In genomic region chr6:44011350-44011925, GRCh38 we compare ENCODE assay signal across 14 cellular contexts.
DNase-seq lines count a peak whose midpoint lies in the region; FAIRE-seq and TF ChIP-seq lines count a peak whose summit lies in the region.
"Had no signal": no experiment of that assay in that cellular context is flagged by ENCODE, and none has a peak within 500 bp of the region (broad histone marks: within the 10 kb centered on the region; RNA-seq: fewer than 3 reads in every experiment).

No MANE protein-coding gene starts in this region.

- no peaks in the 10 kb centered on the region for H3K27me3 ChIP-seq in breast epithelium
- no peaks in the 10 kb centered on the region for H3K27me3 ChIP-seq in skeletal muscle satellite cell (ENCODE audit: control insufficient read depth, insufficient read depth, low read length)
- no peaks in the 10 kb centered on the region for H3K27me3 ChIP-seq in Caco-2 (replicated peaks; ENCODE audit: control insufficient read depth, insufficient read depth, low read length)

- POLR2A ChIA-PET in MCF 10A (lab: Yijun Ruan, JAX) = interaction anchor here (1.1 to 1.6 kb wide), 5 partner anchors 10 to 31 kb away, joined by 3 to 5 read pairs (median 3); no protein-coding TSS in a partner anchor
- POLR2A ChIA-PET in Caco-2 (lab: Charles Lee) = no interaction called here

- no peak for TF ChIP-seq POLR2A in breast epithelium (IDR thresholded peaks at IDR 0.05)

- no peaks in the 10 kb centered on the region for H3K27me3 Mint-ChIP-seq in MCF 10A (ENCODE audit: insufficient read depth, unreplicated experiment)
- no peaks in the 10 kb centered on the region for H3K27me3 Mint-ChIP-seq in Caco-2 (ENCODE audit: insufficient read depth, unreplicated experiment)

- peak overlapping the region; percentile 74 for H3K9ac ChIP-seq in skeletal muscle satellite cell (ENCODE audit: low read depth, low read length)

- H3K4me3 ChIP-seq in breast epithelium (no peak overlapping the region), skeletal muscle satellite cell (ENCODE audit: low read length) (peak overlapping the region; percentile 10), Caco-2 (ENCODE audit: low read depth, low read length) (no peak overlapping the region)

- H3K4me2 ChIP-seq in skeletal muscle satellite cell (ENCODE audit: low read length) = peak overlapping the region; percentile 65

- peak overlapping the region; percentile 94 for H3K27ac Mint-ChIP-seq in MCF 10A (ENCODE audit: low read depth, unreplicated experiment)
- H3K27ac Mint-ChIP-seq in Caco-2 (ENCODE audit: unreplicated experiment) = no peak overlapping the region
- H3K27ac Mint-ChIP-seq: activated T-cell treated with anti-CD3 and anti-CD28 coated beads, Interleukin-2, amount 50 U/mL, for 72 hours had no signal

- TF ChIP-seq CTCF in MCF 10A (IDR thresholded peaks at IDR 0.05; ENCODE audit: unreplicated experiment) = no peak
- TF ChIP-seq CTCF in breast epithelium (IDR thresholded peaks at IDR 0.05) = no peak
- TF ChIP-seq CTCF in Caco-2 (IDR thresholded peaks at IDR 0.05; ENCODE audit: insufficient read depth in 1 of 2, low read depth in 1 of 2, low read length in 1 of 2, severe bottlenecking in 1 of 2, unreplicated experiment in 1 of 2) = no peak

- H3K9me3 Mint-ChIP-seq in MCF 10A (ENCODE audit: unreplicated experiment) = no peaks in the 10 kb centered on the region
- no peaks in the 10 kb centered on the region for H3K9me3 Mint-ChIP-seq in Caco-2 (ENCODE audit: unreplicated experiment)

- H3K9me3 ChIP-seq in breast epithelium = no peaks in the 10 kb centered on the region
- H3K9me3 ChIP-seq in skeletal muscle satellite cell (replicated peaks; ENCODE audit: low read length) = peaks cover 12% of the 10 kb centered on the region
- H3K9me3 ChIP-seq in Caco-2 = no peaks in the 10 kb centered on the region

- CTCF ChIA-PET in MCF 10A (lab: Yijun Ruan, JAX) = interaction anchor here (0.6 to 1.4 kb wide), 5 partner anchors 10 to 316 kb away, joined by 3 to 5 read pairs (median 3); no protein-coding TSS in a partner anchor
- CTCF ChIA-PET in Caco-2 (lab: Charles Lee) = no interaction called here

- BruUV-seq in MCF 10A (replicated peaks; lab: Mats Ljungman, UMichigan) (no TSS peak), Caco-2 (replicated peaks; lab: Mats Ljungman, UMichigan) (no TSS peak)

- H3K36me3 ChIP-seq in breast epithelium = no peaks in the 10 kb centered on the region
- H3K36me3 ChIP-seq in skeletal muscle satellite cell (ENCODE audit: insufficient read depth, low read length) = no peaks in the 10 kb centered on the region
- H3K36me3 ChIP-seq in Caco-2 (ENCODE audit: control insufficient read depth, insufficient read depth, low read length) = no peaks in the 10 kb centered on the region

- H3K4me1 Mint-ChIP-seq in MCF 10A (ENCODE audit: insufficient read depth, unreplicated experiment) (peaks cover 43% of the 10 kb centered on the region), Caco-2 (ENCODE audit: low read depth, unreplicated experiment) (no peaks in the 10 kb centered on the region)

- H3K4me1 ChIP-seq in breast epithelium = no peaks in the 10 kb centered on the region
- peaks cover 32% of the 10 kb centered on the region for H3K4me1 ChIP-seq in skeletal muscle satellite cell (ENCODE audit: control insufficient read depth, insufficient read depth, low read length)
- H3K4me1 ChIP-seq in Caco-2 = peaks cover under 1% of the 10 kb centered on the region; the same call in 1 of the 2 replicates

- no peak overlapping the region for H3K27ac ChIP-seq in breast epithelium
- H3K27ac ChIP-seq in epithelial cell of prostate = peak overlapping the region; percentile 79

- H3K36me3 Mint-ChIP-seq in MCF 10A (ENCODE audit: insufficient read depth, unreplicated experiment) (no peaks in the 10 kb centered on the region), Caco-2 (ENCODE audit: insufficient read depth, unreplicated experiment) (no peaks in the 10 kb centered on the region)

- no peak for FAIRE-seq in frontal cortex (lab: Jason Lieb, UNC)

- DNase-seq in MCF 10A (ENCODE audit: unreplicated experiment) (no peak), breast epithelium (ENCODE audit: low spot score in 2 of 2) (no peak), NCI-H446 treated with DMSO at 0.1 percent for 48 hours (lab: John Stamatoyannopoulos, UW) (peak; percentile 55), epithelial cell of prostate (ENCODE audit: low read depth, low spot score) (no peak), NCI-H2081 (lab: John Stamatoyannopoulos, UW) (no peak), frontal cortex (ENCODE audit: low spot score in 2 of 2) (no peak), Caco-2 (no peak)
- DNase-seq: DMS 273 treated with DMSO at 0.1 percent for 48 hours, mesendoderm, NCI-H1436, NCI-H526 treated with DMSO at 0.1 percent for 48 hours, T-helper 9 cell had no signal

- intact Hi-C loops in MCF 10A (cut with micrococcal nuclease) (loop anchor here (5.0 kb wide), 1 partner anchor 239 kb away; the partner anchor contains the start of gene VEGFA), breast epithelium (cut with DNase I; ENCODE audit: low total_unique reads) (no loop called here), Caco-2 (cut with micrococcal nuclease; ENCODE audit: unreplicated experiment) (no loop called here)

- no peak overlapping the region for H3K4me3 Mint-ChIP-seq in MCF 10A (ENCODE audit: unreplicated experiment)
- no peak overlapping the region for H3K4me3 Mint-ChIP-seq in Caco-2 (ENCODE audit: unreplicated experiment)
- H3K4me3 Mint-ChIP-seq: activated T-cell treated with anti-CD3 and anti-CD28 coated beads, Interleukin-2, amount 50 U/mL, for 72 hours had no signal
